In the genomic region with DNA sequence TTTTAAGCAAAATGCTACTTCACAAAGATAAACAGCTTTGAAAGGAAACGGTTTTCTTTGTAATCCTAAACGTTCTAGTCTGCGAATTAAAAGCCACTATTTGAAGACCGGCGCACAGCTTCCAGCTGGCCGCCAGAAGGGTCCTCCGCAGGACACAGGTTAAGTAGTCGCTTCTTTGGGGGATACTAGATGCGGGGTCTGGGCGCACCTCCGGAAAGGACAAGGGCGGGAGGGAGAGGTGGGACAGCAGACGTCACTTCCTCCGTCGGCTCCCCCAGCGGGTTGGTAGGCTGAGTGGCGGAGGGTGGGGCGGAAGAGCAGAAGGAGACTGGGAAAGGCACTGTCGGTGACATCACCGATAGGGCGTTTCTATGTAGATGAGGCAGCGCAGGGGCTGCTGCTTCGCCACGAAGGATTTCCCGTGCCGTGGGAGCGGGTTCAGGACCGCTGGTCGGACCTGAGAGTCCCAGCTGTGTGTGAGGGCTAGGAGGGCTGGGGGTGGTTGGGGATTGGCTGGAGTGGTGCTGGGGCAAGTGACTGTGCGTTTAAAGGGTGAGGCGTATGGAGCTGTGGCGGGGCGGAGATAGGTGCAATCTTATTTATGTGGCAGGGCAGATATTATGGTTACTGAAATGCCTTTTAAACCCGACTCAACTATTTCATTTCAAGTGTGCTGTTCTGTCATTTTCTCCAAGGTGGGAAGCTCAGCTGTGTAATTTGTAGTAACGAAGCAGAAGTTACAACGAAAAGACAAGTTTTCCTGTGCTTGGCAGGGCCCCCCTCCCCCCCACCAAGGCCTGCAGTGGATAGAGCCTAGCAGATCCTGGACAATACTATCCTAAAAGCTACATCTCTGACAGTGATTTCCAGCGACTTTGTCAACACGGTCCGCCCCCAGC, we compare ENCODE assay signal across 8 cellular contexts.
A peak's percentile ranks its signal among the peaks of the same experiment; 100 is the strongest.
DNase-seq lines count a peak whose midpoint lies in the region; ATAC-seq, FAIRE-seq and TF ChIP-seq lines count a peak whose summit lies in the region.
"Not testable (repeated sequence)": the region's sequence is repeated elsewhere in the genome, so short reads cannot be mapped to it uniquely, and the experiment has no call there.

No MANE protein-coding gene starts in this region.

- H3K9me3 Mint-ChIP-seq in activated naive CD8-positive, alpha-beta T cell (ENCODE audit: low read depth), result not testable (repeated sequence)

- peak overlapping the region; percentile 100 for H3K27ac Mint-ChIP-seq in activated naive CD8-positive, alpha-beta T cell

- not testable (repeated sequence) for H3K27me3 ChIP-seq in neutrophil, upper lobe of left lung

- DNase-seq in GM12891 (ENCODE audit: insufficient read length, low spot score), result not testable (repeated sequence)
- peak; percentile 98 for DNase-seq in NB4 (ENCODE audit: low read depth)
- DNase-seq in SK-MEL-5 (ENCODE audit: low read depth, low spot score), result peak; percentile 97
- DNase-seq in glomerular endothelial cell (ENCODE audit: extremely low read depth, low read depth, low spot score), result peak; percentile 88
- peak; percentile 68 to 76 for DNase-seq in upper lobe of left lung

- in situ Hi-C loops in SK-MEL-5 (cut with HindIII; ENCODE audit: low pct_unique_long_range_greater_than_20kb, low sequenced_read_pairs), result not testable (repeated sequence)

- TF ChIP-seq CTCF in NB4 (IDR thresholded peaks at IDR 0.05; ENCODE audit: low read depth, low read length); neutrophil (IDR thresholded peaks at IDR 0.05); upper lobe of left lung (IDR thresholded peaks at IDR 0.05): not testable (repeated sequence)

- H3K4me1 ChIP-seq in neutrophil (ENCODE audit: control insufficient read depth in 1 of 2, insufficient read depth in 1 of 2, low read depth in 1 of 2, low read length in 1 of 2); upper lobe of left lung: not testable (repeated sequence)

- peak overlapping the region; percentile 91 for H3K4me3 Mint-ChIP-seq in activated naive CD8-positive, alpha-beta T cell

- not testable (repeated sequence) for H3K4me1 Mint-ChIP-seq in activated naive CD8-positive, alpha-beta T cell (ENCODE audit: low read depth)

- peak; percentile 97 for ATAC-seq in HG02678 (IDR thresholded peaks at IDR 0.05; ENCODE audit: unreplicated experiment)
- ATAC-seq in upper lobe of left lung (ENCODE audit: low FRiP score in 2 of 2), result peak; percentile 98 to 99

- not testable (repeated sequence) for H3K27me3 Mint-ChIP-seq in activated naive CD8-positive, alpha-beta T cell

- H3K36me3 ChIP-seq in neutrophil, upper lobe of left lung: not testable (repeated sequence)

- H3K36me3 Mint-ChIP-seq in activated naive CD8-positive, alpha-beta T cell, result not testable (repeated sequence)

- H3K27ac ChIP-seq in neutrophil (peak overlapping the region; percentile 94), upper lobe of left lung (peak overlapping the region; percentile 91 to 94 (median 92))

- H3K9me3 ChIP-seq in neutrophil, upper lobe of left lung: not testable (repeated sequence)

- TF ChIP-seq EP300 in upper lobe of left lung (IDR thresholded peaks at IDR 0.05), result peak in 1 of 4 donors; percentile 28

- FAIRE-seq in GM12891 (lab: Jason Lieb, UNC), result not testable (repeated sequence)

- TF ChIP-seq POLR2A in GM12891 (IDR thresholded peaks at IDR 0.05; ENCODE audit: low read depth, low read length) (peak; percentile 98), NB4 (IDR thresholded peaks at IDR 0.05; ENCODE audit: extremely low read depth, insufficient read length) (peak; percentile 89), upper lobe of left lung (IDR thresholded peaks at IDR 0.05) (peak; percentile 44 to 91 (median 72))

- peak overlapping the region; percentile 61 for H3K4me3 ChIP-seq in NB4 (ENCODE audit: low read depth, low read length)
- H3K4me3 ChIP-seq in neutrophil (ENCODE audit: low read depth in 1 of 2, low read length in 1 of 2), result peak overlapping the region; percentile 66
- H3K4me3 ChIP-seq in upper lobe of left lung, result peak overlapping the region in 3 of 4 donors; percentile 40 to 54 (median 49)

- 0 to 1% methylated on average over 15 to 27 of the region's 39 CpGs for WGBS in upper lobe of left lung, 2 donors

TF ChIP-seq in GM12891, 5 proteins besides CTCF, POLR2A, EP300 and RAD21:
- TF ChIP-seq POLR2AphosphoS5 (IDR thresholded peaks at IDR 0.05; ENCODE audit: low read depth, low read length) (peak; percentile 99), POU2F2 (IDR thresholded peaks at IDR 0.05; ENCODE audit: low read depth, low read length) (peak; percentile 97), SPI1 (IDR thresholded peaks at IDR 0.05; ENCODE audit: low read depth, low read length) (peak; percentile 20; the same call in 1 of the 2 replicates), TAF1 (IDR thresholded peaks at IDR 0.05; ENCODE audit: low read depth, low read length) (peak; percentile 72; the same call in 1 of the 2 replicates), PAX5 (IDR thresholded peaks at IDR 0.05; ENCODE audit: insufficient read depth, low read length, severe bottlenecking) (peak; percentile 38)
TF ChIP-seq in GM12891: peak in this region for 5.
